In the genomic region with DNA sequence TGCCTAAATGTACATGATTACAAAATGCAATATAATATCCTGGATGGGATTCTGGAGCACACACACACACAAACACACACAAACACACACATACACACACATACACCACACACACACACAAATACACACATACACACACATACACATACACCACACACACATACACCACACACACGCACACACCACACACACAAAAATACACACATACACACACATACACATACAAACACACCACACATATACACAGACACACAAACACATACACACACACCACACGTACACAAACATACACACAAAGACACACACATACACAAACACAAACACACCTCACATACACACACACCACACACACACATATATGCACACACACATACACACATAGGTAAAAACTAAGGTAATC, we compare ENCODE assay signal across 1 cellular context.
TF ChIP-seq lines count a peak whose summit lies in the region.

No MANE protein-coding gene starts in this region.

TF ChIP-seq in HEK293, 187 proteins besides CTCF, POLR2A, EP300 and RAD21 (continued from another document):
- TF ChIP-seq HIC1 (tag by site-specific recombination; IDR thresholded peaks at IDR 0.05): no peak
- no peak; the same call in 1 of the 2 replicates for TF ChIP-seq SCRT1 (tag by site-specific recombination; IDR thresholded peaks at IDR 0.05; ENCODE audit: borderline replicate concordance)
- TF ChIP-seq ZNF596 (tag by site-specific recombination; IDR thresholded peaks at IDR 0.05): no peak
- no peak for TF ChIP-seq ZNF510 (tag by site-specific recombination; IDR thresholded peaks at IDR 0.05; ENCODE audit: insufficient replicate concordance)
- no peak for TF ChIP-seq ZNF335 (tag by site-specific recombination; conservative IDR thresholded peaks at IDR 0.05)
- TF ChIP-seq, protein P1, sequence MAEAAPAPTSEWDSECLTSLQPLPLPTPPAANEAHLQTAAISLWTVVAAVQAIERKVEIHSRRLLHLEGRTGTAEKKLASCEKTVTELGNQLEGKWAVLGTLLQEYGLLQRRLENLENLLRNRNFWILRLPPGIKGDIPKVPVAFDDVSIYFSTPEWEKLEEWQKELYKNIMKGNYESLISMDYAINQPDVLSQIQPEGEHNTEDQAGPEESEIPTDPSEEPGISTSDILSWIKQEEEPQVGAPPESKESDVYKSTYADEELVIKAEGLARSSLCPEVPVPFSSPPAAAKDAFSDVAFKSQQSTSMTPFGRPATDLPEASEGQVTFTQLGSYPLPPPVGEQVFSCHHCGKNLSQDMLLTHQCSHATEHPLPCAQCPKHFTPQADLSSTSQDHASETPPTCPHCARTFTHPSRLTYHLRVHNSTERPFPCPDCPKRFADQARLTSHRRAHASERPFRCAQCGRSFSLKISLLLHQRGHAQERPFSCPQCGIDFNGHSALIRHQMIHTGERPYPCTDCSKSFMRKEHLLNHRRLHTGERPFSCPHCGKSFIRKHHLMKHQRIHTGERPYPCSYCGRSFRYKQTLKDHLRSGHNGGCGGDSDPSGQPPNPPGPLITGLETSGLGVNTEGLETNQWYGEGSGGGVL (tag by site-specific recombination; IDR thresholded peaks at IDR 0.05): peak; percentile 35; the same call in 1 of the 2 replicates
- TF ChIP-seq ZNF664 (tag by site-specific recombination; IDR thresholded peaks at IDR 0.05): no peak
